13 cellular contexts compared by ENCODE assay signal in genomic region chr4:121654738-121655137, GRCh38.
DNase-seq lines count a peak whose midpoint lies in the region; ATAC-seq and TF ChIP-seq lines count a peak whose summit lies in the region.
"Had no signal": no experiment of that assay in that cellular context is flagged by ENCODE, and none has a peak within 500 bp of the region (broad histone marks: within the 10 kb centered on the region; RNA-seq: fewer than 3 reads in every experiment).

No MANE protein-coding gene starts in this region.

- no peaks in the 10 kb centered on the region for H3K79me2 ChIP-seq in DOHH2 (ENCODE audit: control insufficient read depth, low read length)

- H3K4me1 ChIP-seq in DOHH2 (ENCODE audit: control insufficient read depth, low read length) = peaks cover 11% of the 10 kb centered on the region
- H3K4me1 ChIP-seq: esophagus squamous epithelium had no signal

- no peak overlapping the region for H3K27ac ChIP-seq in DOHH2 (ENCODE audit: low read depth, low read length)
- H3K27ac ChIP-seq: esophagus squamous epithelium had no signal

- H3K9me3 ChIP-seq in DOHH2 (ENCODE audit: control insufficient read depth, insufficient read depth, low read length) = no peaks in the 10 kb centered on the region
- H3K9me3 ChIP-seq: esophagus squamous epithelium had no signal

- H4K20me1 ChIP-seq in DOHH2 (ENCODE audit: control insufficient read depth, insufficient read depth, low read depth, low read length) = no peaks in the 10 kb centered on the region

- ATAC-seq in GM19043 (IDR thresholded peaks at IDR 0.05; ENCODE audit: low read depth, unreplicated experiment) (peak; percentile 84), HG02571 (IDR thresholded peaks at IDR 0.05; ENCODE audit: unreplicated experiment) (peak; percentile 89), HG03196 (IDR thresholded peaks at IDR 0.05; ENCODE audit: unreplicated experiment) (peak; percentile 82)
- ATAC-seq: activated CD4-positive, alpha-beta T cell treated with anti-CD3 and anti-CD28 coated beads for 36 hours; sciatic nerve had no signal

- H3K4me3 ChIP-seq in DOHH2 (ENCODE audit: low read length) = no peak overlapping the region
- H3K4me3 ChIP-seq: esophagus squamous epithelium had no signal

- H3K4me2 ChIP-seq in DOHH2 (ENCODE audit: low read length) = peak overlapping the region; percentile 34

- no peaks in the 10 kb centered on the region for H3K27me3 ChIP-seq in DOHH2 (ENCODE audit: control insufficient read depth, low read length)
- H3K27me3 ChIP-seq: esophagus squamous epithelium had no signal

- H3K9me2 ChIP-seq in DOHH2 (replicated peaks; ENCODE audit: control insufficient read depth, low read length) = no peaks in the 10 kb centered on the region

- DNase-seq in putamen (ENCODE audit: low spot score) (no peak), NCI-H1092 treated with DMSO at 0.1 percent for 48 hours (lab: John Stamatoyannopoulos, UW) (no peak), T-helper 2 cell (no peak), DMS79 (lab: John Stamatoyannopoulos, UW) (no peak)
- DNase-seq: activated CD4-positive, alpha-beta T cell treated with anti-CD3 and anti-CD28 coated beads for 36 hours; DMS153; esophagus squamous epithelium; SIG-M5 had no signal

- TF ChIP-seq CTCF in DOHH2 (IDR thresholded peaks at IDR 0.05; ENCODE audit: low read depth, low read length, poor library complexity, severe bottlenecking) = no peak

- H3F3A ChIP-seq in DOHH2 (ENCODE audit: control insufficient read depth, insufficient read depth) = no peaks in the 10 kb centered on the region

- no peaks in the 10 kb centered on the region for H3K36me3 ChIP-seq in DOHH2 (ENCODE audit: control insufficient read depth, low read length)
- H3K36me3 ChIP-seq: esophagus squamous epithelium had no signal
